9 cellular contexts compared by ENCODE assay signal in the genomic region with DNA sequence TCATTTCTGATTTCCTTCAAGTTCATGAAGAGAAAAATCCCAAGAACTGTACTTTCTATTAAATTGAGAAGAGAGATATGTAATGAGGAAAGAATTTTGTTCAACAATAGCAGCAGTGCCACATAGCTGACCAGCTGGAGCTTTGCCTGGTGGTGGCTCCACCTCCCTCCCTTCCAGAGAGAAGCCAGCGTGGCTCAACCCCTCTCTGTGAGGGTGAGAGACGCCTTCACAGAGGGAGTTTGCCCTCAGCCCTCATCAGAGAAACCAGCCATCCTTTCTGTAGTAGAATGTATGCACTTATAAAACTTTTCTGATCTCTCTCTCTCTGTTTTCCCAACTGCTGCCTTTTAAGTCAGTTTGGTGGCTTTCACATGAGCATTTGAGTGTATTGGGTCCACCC. TPM values are rescaled to one million over a fixed set of nuclear protein-coding genes. Genes with fewer than 3 reads are reported as not detected.
DNase-seq lines count a peak whose midpoint lies in the region; FAIRE-seq and TF ChIP-seq lines count a peak whose summit lies in the region.
"Had no signal": no experiment of that assay in that cellular context is flagged by ENCODE, and none has a peak within 500 bp of the region (broad histone marks: within the 10 kb centered on the region; RNA-seq: fewer than 3 reads in every experiment).

No MANE protein-coding gene starts in this region.

- H3K4me3 ChIP-seq in HFF-Myc (replicated peaks; ENCODE audit: low read depth, low read length) (peak overlapping the region; percentile 20), kidney epithelial cell (ENCODE audit: low read depth, low read length) (no peak overlapping the region), stomach (peak overlapping the region in 1 of 4 donors; percentile 15)

- TF ChIP-seq EP300 in stomach (IDR thresholded peaks at IDR 0.05) = no peak

- H3K36me3 ChIP-seq in kidney epithelial cell (ENCODE audit: control insufficient read depth, insufficient read depth, low read length) (no peaks in the 10 kb centered on the region), stomach (no peaks in the 10 kb centered on the region)

- intact Hi-C loops in MCF 10A (cut with micrococcal nuclease) = no loop called here
- intact Hi-C loops in stomach (cut with DNase I; ENCODE audit: low total_unique reads) = no loop called here

- peak overlapping the region; percentile 31 for H3K27ac Mint-ChIP-seq in MCF 10A (ENCODE audit: low read depth, unreplicated experiment)

- BruUV-seq in MCF 10A (replicated peaks; lab: Mats Ljungman, UMichigan) = no TSS peak

- peak overlapping the region; percentile 16 to 82 (median 79) for H3K27ac ChIP-seq in stomach

- POLR2A ChIA-PET in MCF 10A (lab: Yijun Ruan, JAX) = interaction anchor here (0.9 kb wide), 1 partner anchor 184 kb away, joined by 3 read pairs; no protein-coding TSS in a partner anchor
- POLR2A ChIA-PET in GM10248 (lab: Yijun Ruan, JAX) = no interaction called here

- no peak overlapping the region for H3K4me3 Mint-ChIP-seq in MCF 10A (ENCODE audit: unreplicated experiment)

- H3K4me1 Mint-ChIP-seq in MCF 10A (ENCODE audit: insufficient read depth, unreplicated experiment) = peaks cover 13% of the 10 kb centered on the region

- 0 to 13% (median 8%) methylated on average over 2 of the region's 2 CpGs for WGBS in stomach, 5 donors

- H3K9me3 Mint-ChIP-seq in MCF 10A (ENCODE audit: unreplicated experiment) = no peaks in the 10 kb centered on the region

- H3K27me3 Mint-ChIP-seq in MCF 10A (ENCODE audit: insufficient read depth, unreplicated experiment) = no peaks in the 10 kb centered on the region

- TF ChIP-seq POLR2A in stomach (IDR thresholded peaks at IDR 0.05) (no peak), GM12891 (IDR thresholded peaks at IDR 0.05; ENCODE audit: low read depth, low read length) (no peak)

- TF ChIP-seq CTCF in HFF-Myc (IDR thresholded peaks at IDR 0.05; ENCODE audit: low read depth, low read length, missing control alignments) = no peak
- TF ChIP-seq CTCF in MCF 10A (IDR thresholded peaks at IDR 0.05; ENCODE audit: unreplicated experiment) = no peak
- TF ChIP-seq CTCF in kidney epithelial cell (IDR thresholded peaks at IDR 0.05; ENCODE audit: insufficient read depth, low read length, poor library complexity, severe bottlenecking) = peak; percentile 6
- no peak for TF ChIP-seq CTCF in stomach (IDR thresholded peaks at IDR 0.05)
- no peak for TF ChIP-seq CTCF in GM10248 (IDR thresholded peaks at IDR 0.05; ENCODE audit: control extremely low read depth, extremely low read depth, low read depth, missing control alignments)

- H3K4me1 ChIP-seq in stomach = peaks cover 0 to 28% (median 16%) of the 10 kb centered on the region in 4 donors

- H3K36me3 Mint-ChIP-seq in MCF 10A (ENCODE audit: insufficient read depth, unreplicated experiment) = no peaks in the 10 kb centered on the region

- H3K27me3 ChIP-seq in kidney epithelial cell (ENCODE audit: control insufficient read depth, insufficient read depth, low read length) (no peaks in the 10 kb centered on the region), stomach (no peaks in the 10 kb centered on the region)

- DNase-seq in HFF-Myc (ENCODE audit: extremely low read depth, low read depth) (peak; percentile 69), MCF 10A (ENCODE audit: unreplicated experiment) (peak; percentile 68), kidney epithelial cell (ENCODE audit: low read depth) (no peak), stomach (peak; percentile 36), GM12891 (ENCODE audit: insufficient read length, low spot score) (no peak), NAMALWA (ENCODE audit: low spot score) (no peak), GM10248 (ENCODE audit: extremely low spot score) (no peak)
- no peak for DNase-seq in activated CD4-positive, alpha-beta T cell treated with anti-CD3 and anti-CD28 coated beads for 48 hours
- DNase-seq: NCI-H1092 treated with DMSO at 0.1 percent for 48 hours had no signal

- CTCF ChIA-PET in MCF 10A (lab: Yijun Ruan, JAX) = interaction anchor here (1.7 kb wide), 1 partner anchor 10 kb away, joined by 4 read pairs; no protein-coding TSS in a partner anchor
- CTCF ChIA-PET in GM10248 (lab: Yijun Ruan, JAX) = interaction anchor here (1.0 kb wide), 1 partner anchor 9 kb away, joined by 3 read pairs; no protein-coding TSS in a partner anchor

- no peak for FAIRE-seq in GM12891 (lab: Jason Lieb, UNC)

- H3K9me3 ChIP-seq in stomach = no peaks in the 10 kb centered on the region

TF ChIP-seq in GM12891, 5 proteins besides CTCF, POLR2A, EP300 and RAD21:
- TF ChIP-seq TAF1 (IDR thresholded peaks at IDR 0.05; ENCODE audit: low read depth, low read length) = no peak
- TF ChIP-seq PAX5 (IDR thresholded peaks at IDR 0.05; ENCODE audit: insufficient read depth, low read length, severe bottlenecking) = no peak
- TF ChIP-seq POU2F2 (IDR thresholded peaks at IDR 0.05; ENCODE audit: low read depth, low read length) = no peak
- no peak for TF ChIP-seq SPI1 (IDR thresholded peaks at IDR 0.05; ENCODE audit: low read depth, low read length)
- TF ChIP-seq POLR2AphosphoS5 (IDR thresholded peaks at IDR 0.05; ENCODE audit: low read depth, low read length) = no peak

RNA-seq across cellular contexts. Expression of a gene that starts 20.5 kb away (rescaled TPM):
- total RNA-seq in MCF 10A (2022) (not detected in 2 replicates), kidney epithelial cell (10.8 and 11.2 TPM in 2 replicates), stomach (1,000 to 10,000 TPM in 2 of 5 donors, 100 to 1,000 TPM in 2, 10 to 100 TPM in 1; 30.9 to 3,975 (median 234) TPM)
- polyA plus RNA-seq in stomach = 10 to 100 TPM; 32.2 to 51.6 (median 48.3) TPM
- 0.04 TPM for polyA plus RNA-seq in GM12891 (2012; ENCODE audit: low read depth, missing spikeins)

Comparison
In these comparisons a context has a peak if more than half of its experiments do, and no peak if none do; other contexts are left out.
1. DNase-seq: peak in HFF-Myc (single experiment), MCF 10A (single experiment) and stomach (single experiment); none in kidney epithelial cell (single experiment), GM12891 (single experiment), activated CD4-positive, alpha-beta T cell treated with anti-CD3 and anti-CD28 coated beads for 48 hours (single experiment), NAMALWA (single experiment) and GM10248 (single experiment).
2. RNA of a gene that starts 20.5 kb away (total RNA-seq): 30.9 to 3,975 TPM in stomach and 10.8 to 11.2 TPM in kidney epithelial cell; not detected in MCF 10A; every median in the first group is over 10 times any median in the second.